ENCODE assay signal across 9 cellular contexts in genomic region chr14:55028476-55028875, GRCh38. TPM values are rescaled to one million over a fixed set of nuclear protein-coding genes. Genes with fewer than 3 reads are reported as not detected.
DNase-seq lines count a peak whose midpoint lies in the region; ATAC-seq and TF ChIP-seq lines count a peak whose summit lies in the region.
"Had no signal": no experiment of that assay in that cellular context is flagged by ENCODE, and none has a peak within 500 bp of the region (broad histone marks: within the 10 kb centered on the region; RNA-seq: fewer than 3 reads in every experiment).

No MANE protein-coding gene starts in this region.

- peak overlapping the region; percentile 95 for H3K4me3 Mint-ChIP-seq in activated CD8-positive, alpha-beta memory T cell treated with anti-CD3 and anti-CD28 coated beads, Interleukin-2, amount 10 ng/mL, durations not matched to agents 7 days and 5 days
- H3K4me3 Mint-ChIP-seq in T-cell = peak overlapping the region; percentile 91 to 92 (median 91)
- H3K4me3 Mint-ChIP-seq in stimulated activated naive B cell treated with anti-CD40 and anti-IgM and Interleukin-4, amounts not matched to agents 10 μg/mL and 1 μg/mL and 100 μg/mL, for 72 hours = peak overlapping the region; percentile 94 to 98

- CTCF ChIA-PET in activated CD8-positive, alpha-beta memory T cell treated with anti-CD3 and anti-CD28 coated beads, Interleukin-2, amount 10 ng/mL, durations not matched to agents 7 days and 5 days (lab: Charles Lee) = interaction anchor here (0.8 to 3.7 kb wide), 2 partner anchors 23 to 254 kb away, joined by 3 to 43 read pairs; partner anchors contain the start of gene MAPK1IP1L
- CTCF ChIA-PET in T-cell (lab: Charles Lee) = interaction anchor here in 1 of 2 donors (1.3 to 1.4 kb wide), 2 partner anchors 17 to 23 kb away, joined by 6 read pairs; partner anchors contain the start of gene MAPK1IP1L

- peak overlapping the region; percentile 95 for H3K27ac Mint-ChIP-seq in activated CD8-positive, alpha-beta memory T cell treated with anti-CD3 and anti-CD28 coated beads, Interleukin-2, amount 10 ng/mL, durations not matched to agents 7 days and 5 days
- no peak overlapping the region for H3K27ac Mint-ChIP-seq in T-cell
- no peak overlapping the region for H3K27ac Mint-ChIP-seq in stimulated activated naive B cell treated with anti-CD40 and anti-IgM and Interleukin-4, amounts not matched to agents 10 μg/mL and 1 μg/mL and 100 μg/mL, for 72 hours

- POLR2A ChIA-PET in T-cell (lab: Charles Lee) = interaction anchor here in 1 of 2 donors (0.6 to 0.8 kb wide), 3 partner anchors 9 to 44 kb away, joined by 3 to 4 read pairs (median 3); partner anchors contain the start of gene MAPK1IP1L

- peak overlapping the region; percentile 89 for H3K4me3 ChIP-seq in fibroblast of pulmonary artery (replicated peaks; ENCODE audit: low read depth, low read length)

- no peak for DNase-seq in activated CD8-positive, alpha-beta memory T cell treated with anti-CD3 and anti-CD28 coated beads, Interleukin-2, amount 10 ng/mL, durations not matched to agents 7 days and 5 days
- no peak for DNase-seq in activated CD8-positive, alpha-beta memory T cell treated with anti-CD3 and anti-CD28 coated beads, Interleukin-2, amount 50 U/mL, for 4 hours
- DNase-seq in T-cell (no peak), fibroblast of pulmonary artery (ENCODE audit: low read depth) (no peak), globus pallidus (ENCODE audit: low spot score) (no peak), HCEC 1CT (no peak)
- no peak for DNase-seq in stimulated activated naive B cell treated with anti-CD40 and anti-IgM and Interleukin-4, amounts not matched to agents 10 μg/mL and 1 μg/mL and 100 μg/mL, for 72 hours
- DNase-seq: sigmoid colon had no signal

- H3K4me1 Mint-ChIP-seq in activated CD8-positive, alpha-beta memory T cell treated with anti-CD3 and anti-CD28 coated beads, Interleukin-2, amount 10 ng/mL, durations not matched to agents 7 days and 5 days = peaks cover 46% of the 10 kb centered on the region
- peaks cover 49 to 58% (median 55%) of the 10 kb centered on the region in 3 donors for H3K4me1 Mint-ChIP-seq in T-cell
- peaks cover 23 to 48% of the 10 kb centered on the region in 2 donors for H3K4me1 Mint-ChIP-seq in stimulated activated naive B cell treated with anti-CD40 and anti-IgM and Interleukin-4, amounts not matched to agents 10 μg/mL and 1 μg/mL and 100 μg/mL, for 72 hours

- no peaks in the 10 kb centered on the region for H3K27me3 Mint-ChIP-seq in activated CD8-positive, alpha-beta memory T cell treated with anti-CD3 and anti-CD28 coated beads, Interleukin-2, amount 10 ng/mL, durations not matched to agents 7 days and 5 days
- H3K27me3 Mint-ChIP-seq in T-cell = no peaks in the 10 kb centered on the region
- no peaks in the 10 kb centered on the region for H3K27me3 Mint-ChIP-seq in stimulated activated naive B cell treated with anti-CD40 and anti-IgM and Interleukin-4, amounts not matched to agents 10 μg/mL and 1 μg/mL and 100 μg/mL, for 72 hours

- H3K36me3 Mint-ChIP-seq in activated CD8-positive, alpha-beta memory T cell treated with anti-CD3 and anti-CD28 coated beads, Interleukin-2, amount 10 ng/mL, durations not matched to agents 7 days and 5 days = peaks cover 17% of the 10 kb centered on the region
- H3K36me3 Mint-ChIP-seq in T-cell = peaks cover 3% of the 10 kb centered on the region
- H3K36me3 Mint-ChIP-seq in stimulated activated naive B cell treated with anti-CD40 and anti-IgM and Interleukin-4, amounts not matched to agents 10 μg/mL and 1 μg/mL and 100 μg/mL, for 72 hours = peaks cover 8 to 19% of the 10 kb centered on the region in 2 donors

- ATAC-seq in activated CD8-positive, alpha-beta memory T cell treated with anti-CD3 and anti-CD28 coated beads, Interleukin-2, amount 10 ng/mL, durations not matched to agents 7 days and 5 days = no peak
- ATAC-seq in T-cell (replicated peaks in 1 of 4) = no peak
- no peak for ATAC-seq in stimulated activated naive B cell treated with anti-CD40 and anti-IgM and Interleukin-4, amounts not matched to agents 10 μg/mL and 1 μg/mL and 100 μg/mL, for 72 hours (replicated peaks)
- no peak for ATAC-seq in HG02588 (IDR thresholded peaks at IDR 0.05; ENCODE audit: unreplicated experiment)

- no peak for TF ChIP-seq CTCF in fibroblast of pulmonary artery (IDR thresholded peaks at IDR 0.05; ENCODE audit: low read length, missing control alignments)

- no peaks in the 10 kb centered on the region for H3K9me3 Mint-ChIP-seq in activated CD8-positive, alpha-beta memory T cell treated with anti-CD3 and anti-CD28 coated beads, Interleukin-2, amount 10 ng/mL, durations not matched to agents 7 days and 5 days (ENCODE audit: low read depth)
- H3K9me3 Mint-ChIP-seq in T-cell = no peaks in the 10 kb centered on the region
- H3K9me3 Mint-ChIP-seq in stimulated activated naive B cell treated with anti-CD40 and anti-IgM and Interleukin-4, amounts not matched to agents 10 μg/mL and 1 μg/mL and 100 μg/mL, for 72 hours = no peaks in the 10 kb centered on the region

RNA-seq across cellular contexts. Expression of gene SOCS4, which starts 1.4 kb away (rescaled TPM):
- total RNA-seq in activated CD8-positive, alpha-beta memory T cell treated with anti-CD3 and anti-CD28 coated beads, Interleukin-2, amount 10 ng/mL, durations not matched to agents 7 days and 5 days = 10 to 100 TPM; 35.3 to 41.9 TPM
- total RNA-seq in T-cell = 10 to 100 TPM; 16.7 to 26.4 (median 21.1) TPM

RNA-seq across cellular contexts. Expression of gene WDHD1, which starts 1.6 kb away (rescaled TPM):
- 10 to 100 TPM; 57.4 to 57.7 TPM for total RNA-seq in activated CD8-positive, alpha-beta memory T cell treated with anti-CD3 and anti-CD28 coated beads, Interleukin-2, amount 10 ng/mL, durations not matched to agents 7 days and 5 days
- total RNA-seq in T-cell = 1 to 10 TPM; 2.5 to 6.1 (median 4.9) TPM

RNA-seq across cellular contexts. Expression of gene MAPK1IP1L, which starts 23.0 kb away (rescaled TPM):
- 100 to 1,000 TPM in 1 of 2 experiments, 10 to 100 TPM in 1; 90.2 to 110 TPM for total RNA-seq in activated CD8-positive, alpha-beta memory T cell treated with anti-CD3 and anti-CD28 coated beads, Interleukin-2, amount 10 ng/mL, durations not matched to agents 7 days and 5 days
- 100 to 1,000 TPM in 2 of 5 donors, 10 to 100 TPM in 3; 68.7 to 153 (median 73.4) TPM for total RNA-seq in T-cell

Comparison
In these comparisons a context has a peak if more than half of its experiments do, and no peak if none do; other contexts are left out.
1. RNA of gene WDHD1, which starts 1.6 kb away (total RNA-seq): 57.4 to 57.7 TPM in activated CD8-positive, alpha-beta memory T cell treated with anti-CD3 and anti-CD28 coated beads, Interleukin-2, amount 10 ng/mL, durations not matched to agents 7 days and 5 days; 2.5 to 6.1 TPM in T-cell; every median in the first group is over 4 times any median in the second.
2. Peak in every context shown above with its lines, with median percentiles within 50 percentile points of each other: H3K4me3 Mint-ChIP-seq.